In the genomic region with DNA sequence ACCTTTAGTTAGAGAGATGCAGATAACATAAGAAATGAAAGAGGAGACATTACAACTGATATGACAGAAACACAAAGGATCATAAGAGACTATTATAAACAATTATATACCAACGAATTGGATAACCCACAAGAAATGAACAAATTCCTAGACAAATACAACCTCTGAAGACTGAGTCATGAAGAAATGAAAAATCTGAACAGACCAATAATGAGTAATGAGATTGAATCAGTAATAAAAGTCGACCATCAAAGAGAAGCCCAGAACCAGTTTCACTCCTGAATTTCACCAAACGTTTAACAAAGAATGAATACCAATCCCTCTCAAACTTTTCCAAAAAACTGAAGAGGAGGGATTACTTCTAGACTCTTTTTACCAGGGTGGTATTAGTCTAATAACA, we compare ENCODE assay signal across 9 cellular contexts. TPM values are rescaled to one million over a fixed set of nuclear protein-coding genes. Genes with fewer than 3 reads are reported as not detected.
"Had no signal": no experiment of that assay in that cellular context is flagged by ENCODE, and none has a peak within 500 bp of the region (broad histone marks: within the 10 kb centered on the region; RNA-seq: fewer than 3 reads in every experiment).

No MANE protein-coding gene starts in this region.

- H3K36me3 ChIP-seq: HAP-1 had no signal

- H3K4me2 ChIP-seq: GM23338 had no signal

- H3K4me1 ChIP-seq: HAP-1 had no signal

- ATAC-seq: GM23338, HCT116 had no signal

- DNase-seq: GM23248, GOT3, H7, H9, HCEC 1CT, HFFc6 had no signal

- H3K9me3 ChIP-seq: HAP-1 had no signal

- H3K27ac ChIP-seq: GM23248 had no signal

- H3K9ac ChIP-seq: GM23248 had no signal

- H3K4me3 ChIP-seq: GM23248, GM23338, HAP-1 had no signal

- H2AFZ ChIP-seq: GM23248, GM23338 had no signal

RNA-seq across cellular contexts. Expression of a gene that starts 50.5 kb away (rescaled TPM):
- total RNA-seq: GM23248, HFFc6 had no signal
